Comparison of ENCODE assay signal across 8 cellular contexts in the genomic region with DNA sequence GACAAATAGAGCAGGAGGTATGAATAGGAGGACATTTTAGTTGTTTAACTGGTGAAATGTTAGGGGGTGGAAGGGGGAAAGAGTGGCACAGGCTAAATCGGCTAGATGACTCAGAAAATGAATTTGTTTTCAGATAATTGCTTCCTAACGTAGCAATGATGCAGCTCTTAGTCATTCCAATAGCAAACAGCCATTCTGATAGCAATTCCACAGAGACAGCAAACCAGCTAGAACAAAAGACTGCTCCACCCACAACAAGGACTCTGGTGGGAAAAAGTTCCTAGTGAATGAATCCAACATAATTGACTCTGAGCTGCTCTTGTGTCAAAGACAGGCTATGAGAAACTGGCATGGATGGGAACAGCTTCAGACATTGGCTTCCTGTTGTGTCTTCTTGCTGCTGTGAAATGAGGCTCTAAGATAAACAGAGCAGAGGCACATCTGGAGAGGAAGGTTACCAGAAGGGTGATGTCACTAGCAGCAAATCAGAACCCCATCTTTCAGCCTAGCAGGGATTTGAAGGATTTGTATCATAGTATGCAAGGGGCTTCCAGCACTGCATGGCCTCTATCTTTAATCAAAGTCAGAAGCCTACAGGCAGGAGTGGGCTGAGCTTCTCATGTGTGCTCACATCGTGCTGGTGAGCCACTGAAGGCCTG. TPM values are rescaled to one million over a fixed set of nuclear protein-coding genes. Genes with fewer than 3 reads are reported as not detected.
DNase-seq lines count a peak whose midpoint lies in the region; ATAC-seq and TF ChIP-seq lines count a peak whose summit lies in the region.

No MANE protein-coding gene starts in this region.

- no peaks in the 10 kb centered on the region for H3K27me3 Mint-ChIP-seq in chondrocyte (ENCODE audit: low read depth)
- H3K27me3 Mint-ChIP-seq in nephron progenitor cell (ENCODE audit: low read depth, poor library complexity) = peaks cover 8% of the 10 kb centered on the region

- no peaks in the 10 kb centered on the region for H3K36me3 Mint-ChIP-seq in chondrocyte (ENCODE audit: low read depth)
- peaks cover 4% of the 10 kb centered on the region for H3K36me3 Mint-ChIP-seq in nephron progenitor cell (ENCODE audit: low read depth)

- CTCF ChIA-PET in HEK293T (lab: Yijun Ruan, JAX) = interaction anchor here (0.5 to 1.1 kb wide), 3 partner anchors 16 to 1478 kb away, joined by 3 read pairs; no protein-coding TSS in a partner anchor

- H3K9me3 Mint-ChIP-seq in chondrocyte (ENCODE audit: low read depth) = no peaks in the 10 kb centered on the region
- peaks cover 17% of the 10 kb centered on the region for H3K9me3 Mint-ChIP-seq in nephron progenitor cell

- H3K4me3 Mint-ChIP-seq in chondrocyte (ENCODE audit: unreplicated experiment) (no peak overlapping the region), nephron progenitor cell (no peak overlapping the region)

- peak; percentile 48 for DNase-seq in DMS53 treated with DMSO at 0.1 percent for 48 hours (lab: John Stamatoyannopoulos, UW; ENCODE audit: unreplicated experiment)
- DNase-seq in chondrocyte (ENCODE audit: low spot score) = no peak
- no peak for DNase-seq in nephron progenitor cell
- no peak for DNase-seq in HEK293T (ENCODE audit: extremely low spot score)
- no peak for DNase-seq in BE2C

- H3K4me1 ChIP-seq in BE2C = no peaks in the 10 kb centered on the region

- no peaks in the 10 kb centered on the region for H3K9me3 ChIP-seq in BE2C

- no peak for TF ChIP-seq CTCF in chondrocyte (IDR thresholded peaks at IDR 0.05)
- no peak for TF ChIP-seq CTCF in nephron progenitor cell (IDR thresholded peaks at IDR 0.05)
- TF ChIP-seq CTCF in BE2C (IDR thresholded peaks at IDR 0.05; ENCODE audit: low read depth, low read length) = no peak

- POLR2A ChIA-PET in HEK293T (lab: Yijun Ruan, JAX) = interaction anchor here (1.3 to 2.1 kb wide), 4 partner anchors 9 to 28 kb away, joined by 3 to 14 read pairs (median 8); a partner anchor contains a TSS

- H3K36me3 ChIP-seq in BE2C = no peaks in the 10 kb centered on the region

- no peaks in the 10 kb centered on the region for H3K27me3 ChIP-seq in BE2C

- ATAC-seq in HG03342 (IDR thresholded peaks at IDR 0.05; ENCODE audit: unreplicated experiment) (no peak), GM19397 (IDR thresholded peaks at IDR 0.05; ENCODE audit: unreplicated experiment) (no peak)

- peaks cover 57% of the 10 kb centered on the region for H3K4me1 Mint-ChIP-seq in chondrocyte (ENCODE audit: low read depth)
- peaks cover 27% of the 10 kb centered on the region for H3K4me1 Mint-ChIP-seq in nephron progenitor cell

- H3K4me3 ChIP-seq in BE2C (ENCODE audit: low read depth, low read length) = no peak overlapping the region

- H3K27ac Mint-ChIP-seq in chondrocyte (ENCODE audit: unreplicated experiment) (peak overlapping the region; percentile 92), nephron progenitor cell (peak overlapping the region; percentile 78)

TF ChIP-seq in PFSK-1, 5 proteins besides CTCF, POLR2A, EP300 and RAD21:
- TF ChIP-seq FOXP2 (optimal IDR thresholded peaks at IDR 0.05; ENCODE audit: borderline replicate concordance, extremely low read depth, extremely low read length, insufficient read depth) (peak; percentile 99), SIN3A (IDR thresholded peaks at IDR 0.05; ENCODE audit: borderline replicate concordance, insufficient read depth, low read length) (peak; percentile 65; the same call in 1 of the 2 replicates), TAF1 (IDR thresholded peaks at IDR 0.05; ENCODE audit: borderline replicate concordance, insufficient read depth, low read length) (peak; percentile 78; the same call in 1 of the 2 replicates), POLR2AphosphoS5 (IDR thresholded peaks at IDR 0.05; ENCODE audit: low read depth, low read length) (peak; percentile 73)
- TF ChIP-seq, protein P1, sequence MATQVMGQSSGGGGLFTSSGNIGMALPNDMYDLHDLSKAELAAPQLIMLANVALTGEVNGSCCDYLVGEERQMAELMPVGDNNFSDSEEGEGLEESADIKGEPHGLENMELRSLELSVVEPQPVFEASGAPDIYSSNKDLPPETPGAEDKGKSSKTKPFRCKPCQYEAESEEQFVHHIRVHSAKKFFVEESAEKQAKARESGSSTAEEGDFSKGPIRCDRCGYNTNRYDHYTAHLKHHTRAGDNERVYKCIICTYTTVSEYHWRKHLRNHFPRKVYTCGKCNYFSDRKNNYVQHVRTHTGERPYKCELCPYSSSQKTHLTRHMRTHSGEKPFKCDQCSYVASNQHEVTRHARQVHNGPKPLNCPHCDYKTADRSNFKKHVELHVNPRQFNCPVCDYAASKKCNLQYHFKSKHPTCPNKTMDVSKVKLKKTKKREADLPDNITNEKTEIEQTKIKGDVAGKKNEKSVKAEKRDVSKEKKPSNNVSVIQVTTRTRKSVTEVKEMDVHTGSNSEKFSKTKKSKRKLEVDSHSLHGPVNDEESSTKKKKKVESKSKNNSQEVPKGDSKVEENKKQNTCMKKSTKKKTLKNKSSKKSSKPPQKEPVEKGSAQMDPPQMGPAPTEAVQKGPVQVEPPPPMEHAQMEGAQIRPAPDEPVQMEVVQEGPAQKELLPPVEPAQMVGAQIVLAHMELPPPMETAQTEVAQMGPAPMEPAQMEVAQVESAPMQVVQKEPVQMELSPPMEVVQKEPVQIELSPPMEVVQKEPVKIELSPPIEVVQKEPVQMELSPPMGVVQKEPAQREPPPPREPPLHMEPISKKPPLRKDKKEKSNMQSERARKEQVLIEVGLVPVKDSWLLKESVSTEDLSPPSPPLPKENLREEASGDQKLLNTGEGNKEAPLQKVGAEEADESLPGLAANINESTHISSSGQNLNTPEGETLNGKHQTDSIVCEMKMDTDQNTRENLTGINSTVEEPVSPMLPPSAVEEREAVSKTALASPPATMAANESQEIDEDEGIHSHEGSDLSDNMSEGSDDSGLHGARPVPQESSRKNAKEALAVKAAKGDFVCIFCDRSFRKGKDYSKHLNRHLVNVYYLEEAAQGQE (IDR thresholded peaks at IDR 0.05; ENCODE audit: insufficient read depth in 1 of 2, low read depth in 2 of 2, low read length in 2 of 2) = peak in 1 of 2 experiments; percentile 51; a peak in 1 of 4 replicates

TF ChIP-seq in HEK293T, 16 proteins besides CTCF, POLR2A, EP300 and RAD21:
- no peak for TF ChIP-seq L3MBTL2 (conservative IDR thresholded peaks at IDR 0.05)
- no peak for TF ChIP-seq SUZ12 (IDR thresholded peaks at IDR 0.05)
- no peak for TF ChIP-seq HDGF (IDR thresholded peaks at IDR 0.05; ENCODE audit: borderline replicate concordance)
- no peak for TF ChIP-seq ELF4 (IDR thresholded peaks at IDR 0.05)
- no peak for TF ChIP-seq SP1 (IDR thresholded peaks at IDR 0.05)
- TF ChIP-seq FOXA1 (IDR thresholded peaks at IDR 0.05) = no peak
- no peak for TF ChIP-seq NFRKB (IDR thresholded peaks at IDR 0.05)
- TF ChIP-seq FOXM1 (IDR thresholded peaks at IDR 0.05; ENCODE audit: borderline replicate concordance) = no peak
- TF ChIP-seq ARNT (IDR thresholded peaks at IDR 0.05) = no peak
- no peak for TF ChIP-seq ZNF384 (IDR thresholded peaks at IDR 0.05)
- TF ChIP-seq, protein P2, sequence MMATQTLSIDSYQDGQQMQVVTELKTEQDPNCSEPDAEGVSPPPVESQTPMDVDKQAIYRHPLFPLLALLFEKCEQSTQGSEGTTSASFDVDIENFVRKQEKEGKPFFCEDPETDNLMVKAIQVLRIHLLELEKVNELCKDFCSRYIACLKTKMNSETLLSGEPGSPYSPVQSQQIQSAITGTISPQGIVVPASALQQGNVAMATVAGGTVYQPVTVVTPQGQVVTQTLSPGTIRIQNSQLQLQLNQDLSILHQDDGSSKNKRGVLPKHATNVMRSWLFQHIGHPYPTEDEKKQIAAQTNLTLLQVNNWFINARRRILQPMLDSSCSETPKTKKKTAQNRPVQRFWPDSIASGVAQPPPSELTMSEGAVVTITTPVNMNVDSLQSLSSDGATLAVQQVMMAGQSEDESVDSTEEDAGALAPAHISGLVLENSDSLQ (IDR thresholded peaks at IDR 0.05) = no peak
- no peak for TF ChIP-seq TARDBP (IDR thresholded peaks at IDR 0.05)
- no peak for TF ChIP-seq FOXK2 (IDR thresholded peaks at IDR 0.05)
- no peak for TF ChIP-seq BHLHE40 (IDR thresholded peaks at IDR 0.05; ENCODE audit: borderline replicate concordance)
- TF ChIP-seq CTBP1 (IDR thresholded peaks at IDR 0.05; ENCODE audit: borderline replicate concordance) = no peak
- TF ChIP-seq LEF1 (IDR thresholded peaks at IDR 0.05; ENCODE audit: borderline replicate concordance) = no peak

RNA-seq across cellular contexts. Expression of a gene that starts 28.1 kb away (rescaled TPM):
- polyA plus RNA-seq in PFSK-1 (2012; ENCODE audit: insufficient read length, low read depth) = 50.1 TPM
- total RNA-seq in chondrocyte = 1.2 to 1.9 TPM (median 1.9 TPM) in 3 replicates
- polyA plus RNA-seq in BE2C (2012; ENCODE audit: insufficient read depth, insufficient read length, low read depth) = not detected

RNA-seq across cellular contexts. Expression of a gene that starts 59.1 kb away (rescaled TPM):
- not detected for polyA plus RNA-seq in PFSK-1 (2012; ENCODE audit: insufficient read length, low read depth)
- total RNA-seq in chondrocyte = not detected in 3 replicates
- not detected for polyA plus RNA-seq in BE2C (2012; ENCODE audit: insufficient read depth, insufficient read length, low read depth)
